Comparison of ENCODE assay signal across 11 cellular contexts in the genomic region with DNA sequence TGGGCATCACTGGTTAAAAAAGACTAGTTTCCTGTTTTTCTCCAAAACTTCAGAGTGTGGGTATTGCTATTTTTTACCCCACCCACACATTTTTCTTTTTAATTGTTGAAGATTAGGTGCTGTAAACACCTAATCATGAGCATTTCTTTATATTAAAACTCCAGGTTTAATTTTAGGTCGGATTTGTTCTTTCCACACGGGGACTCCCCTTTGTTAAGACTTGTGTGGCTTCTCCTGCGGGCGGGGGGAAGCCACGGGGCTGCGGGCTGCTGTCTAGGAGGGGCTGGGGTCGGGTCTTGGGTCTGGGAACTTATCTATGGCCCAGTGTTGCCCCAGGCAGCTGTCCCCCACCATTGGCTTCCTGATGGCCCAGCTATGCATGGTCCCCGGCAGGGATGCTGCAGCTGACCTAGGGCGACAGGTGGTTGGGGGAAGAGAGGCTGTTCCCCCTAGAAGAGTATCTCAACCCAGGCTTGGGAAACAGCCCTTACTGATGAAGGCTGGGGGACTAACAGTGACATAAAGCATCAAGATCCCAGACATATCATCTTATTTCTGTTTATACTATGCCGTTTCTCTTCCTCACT.
DNase-seq lines count a peak whose midpoint lies in the region; ATAC-seq and TF ChIP-seq lines count a peak whose summit lies in the region.
"Had no signal": no experiment of that assay in that cellular context is flagged by ENCODE, and none has a peak within 500 bp of the region (broad histone marks: within the 10 kb centered on the region; RNA-seq: fewer than 3 reads in every experiment).

No MANE protein-coding gene starts in this region.

- peak overlapping the region; percentile 11 for H2AFZ ChIP-seq in KMS-11 (ENCODE audit: low read depth)

- no peaks in the 10 kb centered on the region for H3K27me3 ChIP-seq in CD4-positive, alpha-beta memory T cell (ENCODE audit: insufficient read depth, low read length)
- no peaks in the 10 kb centered on the region for H3K27me3 ChIP-seq in KMS-11 (ENCODE audit: insufficient read depth, low read depth)
- no peaks in the 10 kb centered on the region for H3K27me3 ChIP-seq in effector memory CD4-positive, alpha-beta T cell (replicated peaks; ENCODE audit: control insufficient read depth, insufficient read depth, low read length, poor library complexity, severe bottlenecking)
- H3K27me3 ChIP-seq: upper lobe of left lung had no signal

- H3K27ac Mint-ChIP-seq in CD4-positive, alpha-beta memory T cell = peak overlapping the region; percentile 91 to 98 (median 95)

- H3K79me2 ChIP-seq in KMS-11 (ENCODE audit: insufficient read depth, low read depth) = peaks cover 28% of the 10 kb centered on the region; the same call in 1 of the 2 replicates

- CTCF ChIA-PET in CD4-positive, alpha-beta memory T cell (lab: Charles Lee; ENCODE audit: partially characterized antibody) = interaction anchor here (0.7 to 2.6 kb wide), 12 partner anchors 9 to 164 kb away, joined by 3 to 11 read pairs (median 4); no protein-coding TSS in a partner anchor

- POLR2A ChIA-PET in CD4-positive, alpha-beta memory T cell (lab: Charles Lee; ENCODE audit: partially characterized antibody) = interaction anchor here (0.5 to 11.2 kb wide), 31 partner anchors 10 to 680 kb away, joined by 3 to 409 read pairs (median 4); a partner anchor contains a TSS

- H3K9me3 Mint-ChIP-seq in CD4-positive, alpha-beta memory T cell = no peaks in the 10 kb centered on the region

- peak in 4 of 5 donors; percentile 41 to 72 (median 58) for DNase-seq in CD4-positive, alpha-beta memory T cell
- DNase-seq in effector memory CD4-positive, alpha-beta T cell = peak in 2 of 3 donors; percentile 31 to 33
- DNase-seq in amygdala (lab: John Stamatoyannopoulos, UW) (no peak), hippocampal formation (lab: John Stamatoyannopoulos, UW) (no peak), COLO668 (lab: John Stamatoyannopoulos, UW; ENCODE audit: unreplicated experiment) (no peak), NCI-H128 (lab: John Stamatoyannopoulos, UW; ENCODE audit: unreplicated experiment) (no peak)
- DNase-seq: small intestine had no signal

- H3K27ac ChIP-seq in CD4-positive, alpha-beta memory T cell (ENCODE audit: low read depth, low read length) = peak overlapping the region; percentile 81
- peak overlapping the region; percentile 87 for H3K27ac ChIP-seq in KMS-11
- peak overlapping the region; percentile 90 for H3K27ac ChIP-seq in effector memory CD4-positive, alpha-beta T cell (ENCODE audit: insufficient read depth, low read length, poor library complexity, severe bottlenecking)

- TF ChIP-seq CTCF in KMS-11 (conservative IDR thresholded peaks at IDR 0.05; ENCODE audit: low read depth, low read length) = no peak

- peaks cover 92% of the 10 kb centered on the region for H3K4me1 ChIP-seq in CD4-positive, alpha-beta memory T cell (ENCODE audit: insufficient read depth, low read length)
- H3K4me1 ChIP-seq in KMS-11 (ENCODE audit: low read depth, poor library complexity, severe bottlenecking) = peaks cover 64% of the 10 kb centered on the region
- H3K4me1 ChIP-seq in effector memory CD4-positive, alpha-beta T cell (ENCODE audit: control insufficient read depth, insufficient read depth, low read length, poor library complexity, severe bottlenecking) = peaks cover 66% of the 10 kb centered on the region
- H3K4me1 ChIP-seq: HAP-1 had no signal

- H3K4me1 Mint-ChIP-seq in CD4-positive, alpha-beta memory T cell = peaks cover 72 to 91% (median 82%) of the 10 kb centered on the region in 4 donors

- H3K27me3 Mint-ChIP-seq in CD4-positive, alpha-beta memory T cell = no peaks in the 10 kb centered on the region

- peak; percentile 13 for ATAC-seq in GM21381 (IDR thresholded peaks at IDR 0.05; ENCODE audit: unreplicated experiment)

- peaks cover 0 to 11% of the 10 kb centered on the region in 2 donors for H3K36me3 Mint-ChIP-seq in CD4-positive, alpha-beta memory T cell

- H3K4me3 Mint-ChIP-seq in CD4-positive, alpha-beta memory T cell = peak overlapping the region; percentile 81 to 94 (median 86)

- peak overlapping the region; percentile 32 to 51 for H3K4me3 ChIP-seq in CD4-positive, alpha-beta memory T cell (ENCODE audit: low read length in 2 of 2)
- H3K4me3 ChIP-seq in KMS-11 (IDR thresholded peaks at IDR 0.05; ENCODE audit: insufficient read depth, low read depth, low read length) = no peak overlapping the region
- H3K4me3 ChIP-seq in effector memory CD4-positive, alpha-beta T cell (ENCODE audit: insufficient read depth, low read depth, low read length, poor library complexity, severe bottlenecking) = peak overlapping the region; percentile 44
- H3K4me3 ChIP-seq: HAP-1, upper lobe of left lung had no signal

- H4K20me1 ChIP-seq in KMS-11 (ENCODE audit: insufficient read depth) = no peaks in the 10 kb centered on the region

- no peaks in the 10 kb centered on the region for H3K36me3 ChIP-seq in CD4-positive, alpha-beta memory T cell (ENCODE audit: insufficient read depth, low read length)
- H3K36me3 ChIP-seq in KMS-11 (ENCODE audit: insufficient read depth) = no peaks in the 10 kb centered on the region
- no peaks in the 10 kb centered on the region for H3K36me3 ChIP-seq in effector memory CD4-positive, alpha-beta T cell (ENCODE audit: control insufficient read depth, insufficient read depth, low read length)
- H3K36me3 ChIP-seq: HAP-1, upper lobe of left lung had no signal

- intact Hi-C loops in CD4-positive, alpha-beta memory T cell (cut with micrococcal nuclease) = loop anchor here (1.0 to 5.0 kb wide), 8 partner anchors 12 to 87 kb away; no protein-coding TSS in a partner anchor

- no peaks in the 10 kb centered on the region for H3K9me3 ChIP-seq in CD4-positive, alpha-beta memory T cell (ENCODE audit: control insufficient read depth in 1 of 2, low read length in 2 of 2)
- no peaks in the 10 kb centered on the region for H3K9me3 ChIP-seq in effector memory CD4-positive, alpha-beta T cell (ENCODE audit: control insufficient read depth, low read length)
- H3K9me3 ChIP-seq: HAP-1, upper lobe of left lung had no signal

- peak overlapping the region; percentile 65; the same call in 1 of the 2 replicates for H3K9ac ChIP-seq in KMS-11

- peak overlapping the region; percentile 81 for H3K4me2 ChIP-seq in KMS-11

Comparison
In these comparisons a context has a peak if more than half of its experiments do, and no peak if none do; other contexts are left out.
1. DNase-seq: peak in CD4-positive, alpha-beta memory T cell (4 of 5) and effector memory CD4-positive, alpha-beta T cell (2 of 3); none in amygdala (0 of 56), hippocampal formation (0 of 2), COLO668 (single experiment) and NCI-H128 (single experiment).
2. Peak in every context shown above with its lines, with median percentiles within 50 percentile points of each other: H3K27ac ChIP-seq.